In the genomic region with DNA sequence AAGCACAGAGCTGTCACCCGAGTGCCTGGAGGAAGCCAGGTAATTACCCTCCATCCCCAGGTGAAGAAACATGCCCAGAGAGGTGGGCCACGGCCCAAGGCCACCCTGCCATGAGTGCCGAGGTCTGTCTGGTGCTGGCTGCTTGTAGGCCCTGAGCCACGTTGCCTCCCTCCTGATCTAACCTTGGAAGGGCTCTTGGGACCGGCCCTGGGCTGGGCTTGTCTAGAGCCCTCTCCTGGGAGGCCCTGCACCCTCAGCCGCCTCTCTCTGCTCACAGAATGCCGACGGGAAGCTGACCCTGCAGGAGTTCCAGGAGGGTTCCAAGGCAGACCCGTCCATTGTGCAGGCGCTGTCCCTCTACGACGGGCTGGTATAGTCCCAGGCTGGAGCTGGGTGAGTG, we compare ENCODE assay signal across 22 cellular contexts. TPM values are rescaled to one million over a fixed set of nuclear protein-coding genes. Genes with fewer than 3 reads are reported as not detected.
DNase-seq lines count a peak whose midpoint lies in the region; ATAC-seq and TF ChIP-seq lines count a peak whose summit lies in the region.
"Had no signal": no experiment of that assay in that cellular context is flagged by ENCODE, and none has a peak within 500 bp of the region (broad histone marks: within the 10 kb centered on the region; RNA-seq: fewer than 3 reads in every experiment).

No MANE protein-coding gene starts in this region.

- H3K27ac ChIP-seq in left ventricle myocardium inferior (replicated peaks) (no peak overlapping the region), lower lobe of right lung (no peak overlapping the region), aorta (ENCODE audit: low read depth in 1 of 2, low read length in 2 of 2) (no peak overlapping the region), tibial nerve (no peak overlapping the region)
- H3K27ac ChIP-seq in naive thymus-derived CD4-positive, alpha-beta T cell (ENCODE audit: low read depth, low read length): no peak overlapping the region
- H3K27ac ChIP-seq: HL-60, KMS-11 had no signal

- H3K4me1 ChIP-seq in left ventricle myocardium inferior (no peaks in the 10 kb centered on the region), lower lobe of right lung (no peaks in the 10 kb centered on the region), aorta (ENCODE audit: control insufficient read depth in 1 of 2, insufficient read depth in 2 of 2, low read length in 2 of 2) (no peaks in the 10 kb centered on the region), tibial nerve (no peaks in the 10 kb centered on the region)
- no peaks in the 10 kb centered on the region for H3K4me1 ChIP-seq in naive thymus-derived CD4-positive, alpha-beta T cell (ENCODE audit: control insufficient read depth in 2 of 2, insufficient read depth in 2 of 2, low read length in 2 of 2)
- H3K4me1 ChIP-seq: Caco-2 had no signal

- TF ChIP-seq EP300 in tibial nerve (IDR thresholded peaks at IDR 0.05): no peak

- H3K9me3 Mint-ChIP-seq in chondrocyte (ENCODE audit: low read depth): peaks cover 12% of the 10 kb centered on the region
- peaks cover 0 to 16% (median 5%) of the 10 kb centered on the region in 11 donors for H3K9me3 Mint-ChIP-seq in naive thymus-derived CD4-positive, alpha-beta T cell

- 95 to 97% methylated on average over 12 of the region's 12 CpGs for whole genome bisulfite sequencing in aorta, 2 donors
- 92 to 97% methylated on average over 11 to 12 of the region's 12 CpGs for WGBS in tibial nerve, 2 donors

- TF ChIP-seq CTCF in left ventricle myocardium inferior (IDR thresholded peaks at IDR 0.05; ENCODE audit: borderline replicate concordance): no peak
- no peak for TF ChIP-seq CTCF in chondrocyte (IDR thresholded peaks at IDR 0.05)
- TF ChIP-seq CTCF in lower lobe of right lung (IDR thresholded peaks at IDR 0.05): no peak
- TF ChIP-seq CTCF in tibial nerve (IDR thresholded peaks at IDR 0.05): no peak

- no peak overlapping the region for H3K4me3 ChIP-seq in left ventricle myocardium inferior
- no peak overlapping the region for H3K4me3 ChIP-seq in lower lobe of right lung
- no peak overlapping the region for H3K4me3 ChIP-seq in aorta (ENCODE audit: low read length in 2 of 2)
- H3K4me3 ChIP-seq in naive thymus-derived CD4-positive, alpha-beta T cell (ENCODE audit: low read length): no peak overlapping the region
- no peak overlapping the region for H3K4me3 ChIP-seq in tibial nerve
- H3K4me3 ChIP-seq: GM23338 had no signal

- ATAC-seq in left cardiac atrium (no peak), lower lobe of right lung (no peak), aorta (ENCODE audit: low FRiP score) (peak; percentile 48), HG02759 (IDR thresholded peaks at IDR 0.05; ENCODE audit: unreplicated experiment) (no peak)
- ATAC-seq in naive thymus-derived CD4-positive, alpha-beta T cell: no peak
- ATAC-seq: CD8-positive, alpha-beta T cell; GM23338 had no signal

- H3K27me3 ChIP-seq in left ventricle myocardium inferior (ENCODE audit: low read depth): no peaks in the 10 kb centered on the region
- H3K27me3 ChIP-seq in lower lobe of right lung (ENCODE audit: low read depth): no peaks in the 10 kb centered on the region
- H3K27me3 ChIP-seq in aorta (ENCODE audit: control insufficient read depth in 1 of 2, insufficient read depth in 2 of 2, low read length in 1 of 2): no peaks in the 10 kb centered on the region
- H3K27me3 ChIP-seq in naive thymus-derived CD4-positive, alpha-beta T cell (ENCODE audit: control insufficient read depth in 2 of 2, insufficient read depth in 2 of 2, low read length in 2 of 2): no peaks in the 10 kb centered on the region
- H3K27me3 ChIP-seq in tibial nerve: no peaks in the 10 kb centered on the region

- intact Hi-C loops in left cardiac atrium (cut with DNase I): no loop called here
- intact Hi-C loops in left ventricle myocardium inferior (cut with micrococcal nuclease): no loop called here
- intact Hi-C loops in lower lobe of right lung (cut with DNase I): no loop called here
- intact Hi-C loops in aorta (cut with DNase I): no loop called here
- intact Hi-C loops in naive thymus-derived CD4-positive, alpha-beta T cell (cut with micrococcal nuclease): no loop called here

- CTCF ChIA-PET in naive thymus-derived CD4-positive, alpha-beta T cell (lab: Charles Lee): interaction anchor here (1.6 kb wide), 1 partner anchor 119 kb away, joined by 6 read pairs; no protein-coding TSS in a partner anchor

- no peaks in the 10 kb centered on the region for H3K36me3 ChIP-seq in left ventricle myocardium inferior
- no peaks in the 10 kb centered on the region for H3K36me3 ChIP-seq in lower lobe of right lung
- peaks cover 2 to 3% of the 10 kb centered on the region in 2 donors for H3K36me3 ChIP-seq in aorta (ENCODE audit: control insufficient read depth in 1 of 2, insufficient read depth in 2 of 2, low read length in 1 of 2)
- H3K36me3 ChIP-seq in naive thymus-derived CD4-positive, alpha-beta T cell (ENCODE audit: control insufficient read depth in 2 of 3, insufficient read depth in 3 of 3, low read length in 3 of 3): no peaks in the 10 kb centered on the region
- H3K36me3 ChIP-seq in tibial nerve: peaks cover 0 to 37% (median 0%) of the 10 kb centered on the region in 3 donors

- POLR2A ChIA-PET in naive thymus-derived CD4-positive, alpha-beta T cell (lab: Charles Lee): no interaction called here

- H3K9me3 ChIP-seq in left ventricle myocardium inferior (replicated peaks) (peaks cover 19% of the 10 kb centered on the region), lower lobe of right lung (peaks cover 10% of the 10 kb centered on the region), aorta (ENCODE audit: control insufficient read depth, low read length) (peaks cover 5% of the 10 kb centered on the region), tibial nerve (peaks cover 0 to 14% (median 2%) of the 10 kb centered on the region in 4 donors)
- H3K9me3 ChIP-seq in naive thymus-derived CD4-positive, alpha-beta T cell (ENCODE audit: control insufficient read depth in 2 of 3, low read length in 3 of 3): peaks cover 0 to 14% (median 0%) of the 10 kb centered on the region in 3 experiments
- H3K9me3 ChIP-seq: Caco-2 had no signal

- peak; percentile 13 for DNase-seq in left cardiac atrium
- DNase-seq in left ventricle myocardium inferior: no peak
- peak; percentile 77 for DNase-seq in chondrocyte (ENCODE audit: low spot score)
- DNase-seq in lower lobe of right lung: peak; percentile 28
- DNase-seq in aorta: peak; percentile 28 to 49
- DNase-seq in naive thymus-derived CD4-positive, alpha-beta T cell: no peak
- no peak for DNase-seq in tibial nerve (ENCODE audit: low spot score in 2 of 2)
- DNase-seq: C1 segment of cervical spinal cord; Caco-2; CD8-positive, alpha-beta T cell; HCEC 1CT; MM.1S; NCI-H2029; NCI-H446; NCI-H524 treated with DMSO at 0.1 percent for 48 hours; NCI-H774; SHP77 treated with DMSO at 0.1 percent for 48 hours had no signal

- H3K36me3 Mint-ChIP-seq in chondrocyte (ENCODE audit: low read depth): peaks cover 15% of the 10 kb centered on the region
- no peaks in the 10 kb centered on the region for H3K36me3 Mint-ChIP-seq in naive thymus-derived CD4-positive, alpha-beta T cell
- H3K36me3 Mint-ChIP-seq: CD8-positive, alpha-beta T cell; IgD-negative memory B cell had no signal

- TF ChIP-seq POLR2A in tibial nerve (IDR thresholded peaks at IDR 0.05): no peak

- H3K4me1 Mint-ChIP-seq in chondrocyte (ENCODE audit: low read depth): no peaks in the 10 kb centered on the region
- no peaks in the 10 kb centered on the region for H3K4me1 Mint-ChIP-seq in naive thymus-derived CD4-positive, alpha-beta T cell
- H3K4me1 Mint-ChIP-seq: GM23338, IgD-negative memory B cell had no signal

- no peak overlapping the region for H3K27ac Mint-ChIP-seq in chondrocyte (ENCODE audit: unreplicated experiment)
- H3K27ac Mint-ChIP-seq in naive thymus-derived CD4-positive, alpha-beta T cell: no peak overlapping the region
- H3K27ac Mint-ChIP-seq: CD8-positive, alpha-beta T cell; GM23338 had no signal

- no peak overlapping the region for H3K4me3 Mint-ChIP-seq in chondrocyte (ENCODE audit: unreplicated experiment)
- no peak overlapping the region for H3K4me3 Mint-ChIP-seq in naive thymus-derived CD4-positive, alpha-beta T cell
- H3K4me3 Mint-ChIP-seq: CD8-positive, alpha-beta T cell; GM23338; IgD-negative memory B cell had no signal

- no peaks in the 10 kb centered on the region for H3K27me3 Mint-ChIP-seq in chondrocyte (ENCODE audit: low read depth)
- H3K27me3 Mint-ChIP-seq in naive thymus-derived CD4-positive, alpha-beta T cell: no peaks in the 10 kb centered on the region

RNA-seq across cellular contexts. Expression of gene HMCN2, which starts 39.4 kb away (rescaled TPM):
- total RNA-seq in left cardiac atrium: 1 to 10 TPM; 4.6 to 6.0 TPM
- total RNA-seq in left ventricle myocardium inferior: 5.5 TPM
- 0.05 to 0.36 TPM (median 0.10 TPM) in 3 replicates for total RNA-seq in chondrocyte
- 4.7 TPM for total RNA-seq in lower lobe of right lung
- 10 to 100 TPM in 1 of 2 donors, 1 to 10 TPM in 1; 7.8 to 14.8 TPM for total RNA-seq in aorta
- 1 to 10 TPM in 1 of 2 donors, under 1 TPM in 1; 0.25 to 1.4 TPM for polyA plus RNA-seq in aorta
- total RNA-seq in naive thymus-derived CD4-positive, alpha-beta T cell: not detected
- polyA plus RNA-seq in naive thymus-derived CD4-positive, alpha-beta T cell: not detected
- total RNA-seq in tibial nerve: 10 to 100 TPM in 2 of 4 donors, 1 to 10 TPM in 1, under 1 TPM in 1; 0.90 to 53.7 (median 20.3) TPM
- total RNA-seq: CD8-positive, alpha-beta T cell had no signal
- polyA plus RNA-seq: IgD-negative memory B cell had no signal

RNA-seq across cellular contexts. Expression of gene NCS1, which starts 53.9 kb away (rescaled TPM):
- total RNA-seq in left cardiac atrium (10 to 100 TPM in 1 of 2 donors, 1 to 10 TPM in 1; 8.2 to 11.5 TPM), left ventricle myocardium inferior (6.1 TPM), chondrocyte (50.0 to 59.5 TPM (median 56.6 TPM) in 3 replicates), lower lobe of right lung (7.0 TPM), aorta (100 to 1,000 TPM in 1 of 2 donors, 10 to 100 TPM in 1; 72.1 to 171 TPM), tibial nerve (10 to 100 TPM in 2 of 4 donors, 1 to 10 TPM in 2; 5.7 to 10.7 (median 9.7) TPM)
- 10 to 100 TPM; 21.3 to 22.8 TPM for polyA plus RNA-seq in aorta
- under 1 TPM in 3 of 5 experiments, not detected in 2; 0.14 to 0.85 (median 0.22) TPM for total RNA-seq in naive thymus-derived CD4-positive, alpha-beta T cell
- polyA plus RNA-seq in naive thymus-derived CD4-positive, alpha-beta T cell: not detected
- polyA plus RNA-seq: IgD-negative memory B cell had no signal

Comparison
In these comparisons a context has a peak if more than half of its experiments do, and no peak if none do; other contexts are left out.
1. DNase-seq: peak in left cardiac atrium (single experiment), chondrocyte (single experiment), lower lobe of right lung (single experiment) and aorta (2 of 2); none in left ventricle myocardium inferior (single experiment), naive thymus-derived CD4-positive, alpha-beta T cell (0 of 9) and tibial nerve (0 of 2).